Comparison of ENCODE assay signal across 18 cellular contexts in genomic region chr13:25151626-25152025, GRCh38. TPM values are rescaled to one million over a fixed set of nuclear protein-coding genes. Genes with fewer than 3 reads are reported as not detected.
A peak's percentile ranks its signal among the peaks of the same experiment; 100 is the strongest.
DNase-seq lines count a peak whose midpoint lies in the region; ATAC-seq and TF ChIP-seq lines count a peak whose summit lies in the region.
"Had no signal": no experiment of that assay in that cellular context is flagged by ENCODE, and none has a peak within 500 bp of the region (broad histone marks: within the 10 kb centered on the region; RNA-seq: fewer than 3 reads in every experiment).

No MANE protein-coding gene starts in this region.

- peaks cover 12% of the 10 kb centered on the region for H3K9me2 ChIP-seq in GM23338 (ENCODE audit: insufficient read depth)

- H3K4me3 ChIP-seq in GM23338 = no peak overlapping the region
- H3K4me3 ChIP-seq in mesendoderm (ENCODE audit: low read length) = no peak overlapping the region
- H3K4me3 ChIP-seq: BLaER1 had no signal

- no peak for DNase-seq in GM23338 (ENCODE audit: low spot score)
- DNase-seq in WTC11 (ENCODE audit: low spot score) = no peak
- DNase-seq in mesendoderm = peak; percentile 55
- no peak for DNase-seq in iPS-NIHi7 (ENCODE audit: extremely low spot score)
- DNase-seq in NCI-H1105 treated with DMSO at 0.1 percent for 48 hours (lab: John Stamatoyannopoulos, UW) = no peak
- DNase-seq in immature natural killer cell = no peak
- DNase-seq: 8988T; CD4-positive, alpha-beta memory T cell; DMS153; DMS79; GF-D8; HCEC 1CT had no signal

- no peak overlapping the region for H2AK5ac ChIP-seq in mesendoderm (ENCODE audit: low read length)

- H3K36me3 ChIP-seq in GM23338 (ENCODE audit: insufficient read depth) = 0 out of 2 replicates have a peak, but pooled peaks cover 4% of the 10 kb centered on the region
- no peaks in the 10 kb centered on the region for H3K36me3 ChIP-seq in mesendoderm (ENCODE audit: control insufficient read depth, insufficient read depth, low read length)
- H3K36me3 ChIP-seq: BLaER1 had no signal

- H3K4me3 Mint-ChIP-seq in GM23338 (no peak overlapping the region), WTC11 (no peak overlapping the region), immature natural killer cell (no peak overlapping the region)
- H3K4me3 Mint-ChIP-seq: CD14-positive monocyte; CD4-positive, alpha-beta memory T cell had no signal

- H2AFZ ChIP-seq in GM23338 = peak overlapping the region; percentile 58

- no peak overlapping the region for H2BK120ac ChIP-seq in mesendoderm (ENCODE audit: low read depth, low read length)

- no peak overlapping the region for H3K9ac ChIP-seq in mesendoderm (ENCODE audit: low read length)
- H3K9ac ChIP-seq: BLaER1 had no signal

- H3K4me2 ChIP-seq in GM23338 (peak overlapping the region; percentile 50; the same call in 1 of the 2 replicates), mesendoderm (ENCODE audit: low read length) (no peak overlapping the region)
- H3K4me2 ChIP-seq: BLaER1 had no signal

- H4K8ac ChIP-seq in mesendoderm (ENCODE audit: low read depth, low read length) = no peak overlapping the region

- H3K4me1 Mint-ChIP-seq in GM23338 = peaks cover 41% of the 10 kb centered on the region
- peaks cover 51% of the 10 kb centered on the region for H3K4me1 Mint-ChIP-seq in WTC11
- no peaks in the 10 kb centered on the region for H3K4me1 Mint-ChIP-seq in immature natural killer cell
- H3K4me1 Mint-ChIP-seq: CD14-positive monocyte; CD4-positive, alpha-beta memory T cell had no signal

- H3K4ac ChIP-seq in mesendoderm (ENCODE audit: low read depth, low read length) = no peak overlapping the region

- H3K79me2 ChIP-seq in GM23338 (replicated peaks; ENCODE audit: insufficient read depth) = no peaks in the 10 kb centered on the region
- no peaks in the 10 kb centered on the region for H3K79me2 ChIP-seq in mesendoderm (ENCODE audit: control insufficient read depth, insufficient read depth, low read length)

- H3K79me1 ChIP-seq in mesendoderm (ENCODE audit: low read length) = no peaks in the 10 kb centered on the region

- H2BK15ac ChIP-seq in mesendoderm (replicated peaks; ENCODE audit: low read depth) = no peak overlapping the region

- POLR2A ChIA-PET in WTC11 (lab: Charles Lee) = no interaction called here

- no peak overlapping the region for H3K18ac ChIP-seq in mesendoderm (ENCODE audit: low read length)

- peaks cover 5% of the 10 kb centered on the region; the same call in 1 of the 3 replicates for H3K36me3 Mint-ChIP-seq in GM23338 (ENCODE audit: low read depth)
- peaks cover 14% of the 10 kb centered on the region for H3K36me3 Mint-ChIP-seq in WTC11
- H3K36me3 Mint-ChIP-seq in immature natural killer cell = no peaks in the 10 kb centered on the region
- H3K36me3 Mint-ChIP-seq: CD14-positive monocyte; CD4-positive, alpha-beta memory T cell had no signal

- no CpG with 5 or more reads among the region's 3 CpGs for WGBS in mesendoderm (ENCODE audit: extremely low coverage, insufficient coverage, low lambda C conversion rate)

- no peaks in the 10 kb centered on the region for H3K27me3 ChIP-seq in GM23338 (ENCODE audit: insufficient read depth)
- no peaks in the 10 kb centered on the region for H3K27me3 ChIP-seq in mesendoderm (ENCODE audit: insufficient read depth, low read length, poor library complexity)
- H3K27me3 ChIP-seq: BLaER1 had no signal

- no peak overlapping the region for H2BK5ac ChIP-seq in mesendoderm (ENCODE audit: low read length)

- no peak overlapping the region for H4K5ac ChIP-seq in mesendoderm (ENCODE audit: low read length)

- H3K23ac ChIP-seq in mesendoderm (ENCODE audit: low read length) = no peak overlapping the region

- no peak overlapping the region for H3K56ac ChIP-seq in mesendoderm (ENCODE audit: low read length)

- TF ChIP-seq CTCF in GM23338 (conservative IDR thresholded peaks at IDR 0.05; ENCODE audit: low read depth in 2 of 2) (no peak), WTC11 (IDR thresholded peaks at IDR 0.05) (no peak)

- CTCF ChIA-PET in WTC11 (lab: Charles Lee) = interaction anchor here (1.2 kb wide), 1 partner anchor 37 kb away, joined by 3 read pairs; no protein-coding TSS in a partner anchor

- peaks cover 7% of the 10 kb centered on the region for H3K27me3 Mint-ChIP-seq in GM23338 (ENCODE audit: insufficient read depth, low read depth, poor library complexity)
- H3K27me3 Mint-ChIP-seq in WTC11 (ENCODE audit: low read depth) = peaks cover 14% of the 10 kb centered on the region
- H3K27me3 Mint-ChIP-seq in immature natural killer cell (ENCODE audit: low read depth in 3 of 3) = peaks cover 8 to 15% (median 12%) of the 10 kb centered on the region in 3 donors

- H3K27ac Mint-ChIP-seq in GM23338 = peak overlapping the region; percentile 41
- H3K27ac Mint-ChIP-seq in WTC11 = peak overlapping the region; percentile 69
- H3K27ac Mint-ChIP-seq in immature natural killer cell = no peak overlapping the region
- H3K27ac Mint-ChIP-seq: CD14-positive monocyte; CD4-positive, alpha-beta memory T cell had no signal

- ATAC-seq in GM23338 = no peak; the same call in 1 of the 3 replicates
- ATAC-seq in WTC11 = no peak
- no peak for ATAC-seq in HG03571 (IDR thresholded peaks at IDR 0.05; ENCODE audit: unreplicated experiment)

- H3K27ac ChIP-seq in GM23338 (ENCODE audit: low read depth) (peak overlapping the region; percentile 42; the same call in 1 of the 2 replicates), mesendoderm (ENCODE audit: low read depth, low read length) (no peak overlapping the region)
- H3K27ac ChIP-seq: BLaER1 had no signal

- H3K4me1 ChIP-seq in GM23338 (ENCODE audit: insufficient read depth) = peaks cover 39% of the 10 kb centered on the region
- H3K4me1 ChIP-seq in mesendoderm (ENCODE audit: control insufficient read depth, low read depth, low read length) = peaks cover 2% of the 10 kb centered on the region

- H3K9me3 Mint-ChIP-seq in GM23338 = peaks cover 5% of the 10 kb centered on the region; the same call in 2 of the 3 replicates
- peaks cover 18% of the 10 kb centered on the region for H3K9me3 Mint-ChIP-seq in WTC11
- no peaks in the 10 kb centered on the region for H3K9me3 Mint-ChIP-seq in immature natural killer cell

- H4K20me1 ChIP-seq in GM23338 (replicated peaks; ENCODE audit: insufficient read depth) = no peaks in the 10 kb centered on the region
- H4K20me1 ChIP-seq: BLaER1 had no signal

- H3F3A ChIP-seq in GM23338 (replicated peaks; ENCODE audit: low read depth) = 0 out of 2 replicates have a peak, but pooled peaks cover 3% of the 10 kb centered on the region

TF ChIP-seq in WTC11, 78 proteins besides CTCF, POLR2A, EP300 and RAD21 (continues in another document):
- no peak for TF ChIP-seq TCF7 (CRISPR knock-in tag; IDR thresholded peaks at IDR 0.05; ENCODE audit: low read depth)
- TF ChIP-seq SP1 (CRISPR knock-in tag; conservative IDR thresholded peaks at IDR 0.05) = no peak
- TF ChIP-seq, protein P1, sequence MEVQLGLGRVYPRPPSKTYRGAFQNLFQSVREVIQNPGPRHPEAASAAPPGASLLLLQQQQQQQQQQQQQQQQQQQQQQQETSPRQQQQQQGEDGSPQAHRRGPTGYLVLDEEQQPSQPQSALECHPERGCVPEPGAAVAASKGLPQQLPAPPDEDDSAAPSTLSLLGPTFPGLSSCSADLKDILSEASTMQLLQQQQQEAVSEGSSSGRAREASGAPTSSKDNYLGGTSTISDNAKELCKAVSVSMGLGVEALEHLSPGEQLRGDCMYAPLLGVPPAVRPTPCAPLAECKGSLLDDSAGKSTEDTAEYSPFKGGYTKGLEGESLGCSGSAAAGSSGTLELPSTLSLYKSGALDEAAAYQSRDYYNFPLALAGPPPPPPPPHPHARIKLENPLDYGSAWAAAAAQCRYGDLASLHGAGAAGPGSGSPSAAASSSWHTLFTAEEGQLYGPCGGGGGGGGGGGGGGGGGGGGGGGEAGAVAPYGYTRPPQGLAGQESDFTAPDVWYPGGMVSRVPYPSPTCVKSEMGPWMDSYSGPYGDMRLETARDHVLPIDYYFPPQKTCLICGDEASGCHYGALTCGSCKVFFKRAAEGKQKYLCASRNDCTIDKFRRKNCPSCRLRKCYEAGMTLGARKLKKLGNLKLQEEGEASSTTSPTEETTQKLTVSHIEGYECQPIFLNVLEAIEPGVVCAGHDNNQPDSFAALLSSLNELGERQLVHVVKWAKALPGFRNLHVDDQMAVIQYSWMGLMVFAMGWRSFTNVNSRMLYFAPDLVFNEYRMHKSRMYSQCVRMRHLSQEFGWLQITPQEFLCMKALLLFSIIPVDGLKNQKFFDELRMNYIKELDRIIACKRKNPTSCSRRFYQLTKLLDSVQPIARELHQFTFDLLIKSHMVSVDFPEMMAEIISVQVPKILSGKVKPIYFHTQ (CRISPR knock-in tag; IDR thresholded peaks at IDR 0.05) = no peak
- no peak for TF ChIP-seq ATF2 (CRISPR knock-in tag; IDR thresholded peaks at IDR 0.05; ENCODE audit: borderline replicate concordance, low read depth)

RNA-seq across cellular contexts. Expression of gene AMER2, which starts 20.5 kb away (rescaled TPM):
- total RNA-seq in GM23338 (2014; rRNA removed; shearing (Covaris generic)) = 0.62 and 0.76 TPM in 2 replicates
- polyA plus RNA-seq in GM23338 (2016; fragmentation: Nextera tagmentation; extraction: Ambion mirVana) (0.23 and 0.31 TPM in 2 replicates), immature natural killer cell (not detected)
- 0.18 to 0.48 TPM (median 0.27 TPM) in 3 replicates for total RNA-seq in WTC11 (2021)
- polyA plus RNA-seq in mesendoderm (2013, experiment 1 of 2) = 0.10 TPM
- 0.10 TPM for polyA plus RNA-seq in mesendoderm (2013, experiment 2 of 2)
- total RNA-seq: CD4-positive, alpha-beta memory T cell; H4 had no signal
- polyA plus RNA-seq: AG04450; CD14-positive monocyte; CD4-positive, alpha-beta memory T cell had no signal

RNA-seq across cellular contexts. Expression of gene PABPC3, which starts 55.7 kb away (rescaled TPM):
- total RNA-seq in GM23338 (2014; rRNA removed; shearing (Covaris generic)) = 0.58 and 1.2 TPM in 2 replicates
- polyA plus RNA-seq in GM23338 (2016; fragmentation: Nextera tagmentation; extraction: Ambion mirVana) (0.42 and 0.55 TPM in 2 replicates), immature natural killer cell (under 1 TPM in 1 of 3 donors, not detected in 2; 0.09 TPM)
- 0.35 to 0.39 TPM (median 0.39 TPM) in 3 replicates for total RNA-seq in WTC11 (2021)
- polyA plus RNA-seq in mesendoderm (2013, experiment 1 of 2) = 0.37 TPM
- 0.27 TPM for polyA plus RNA-seq in mesendoderm (2013, experiment 2 of 2)
- total RNA-seq: A673 had no signal

Comparison
In these comparisons a context has a peak if more than half of its experiments do, and no peak if none do; other contexts are left out.
1. H3K27ac Mint-ChIP-seq: peak in GM23338 (single experiment) and WTC11 (single experiment); none in immature natural killer cell (0 of 6).